Comparison of ENCODE assay signal across 13 cellular contexts in genomic region chr5:142542906-142543305, GRCh38.
DNase-seq lines count a peak whose midpoint lies in the region; ATAC-seq and TF ChIP-seq lines count a peak whose summit lies in the region.
"Had no signal": no experiment of that assay in that cellular context is flagged by ENCODE, and none has a peak within 500 bp of the region (broad histone marks: within the 10 kb centered on the region; RNA-seq: fewer than 3 reads in every experiment).

No MANE protein-coding gene starts in this region.

- peak overlapping the region; percentile 25 for H3K27ac Mint-ChIP-seq in HFFc6
- no peak overlapping the region for H3K27ac Mint-ChIP-seq in activated T-cell treated with anti-CD3 and anti-CD28 coated beads, Interleukin-2, amount 50 U/mL, for 24 hours

- peak overlapping the region in 1 of 5 donors; percentile 32 for H3K9ac ChIP-seq in subcutaneous abdominal adipose tissue (ENCODE audit: low read length in 5 of 5)

- TF ChIP-seq CTCF in HFFc6 (IDR thresholded peaks at IDR 0.05), result peak; percentile 51

- H3K9me3 Mint-ChIP-seq in HFFc6, result no peaks in the 10 kb centered on the region
- no peaks in the 10 kb centered on the region for H3K9me3 Mint-ChIP-seq in activated T-cell treated with anti-CD3 and anti-CD28 coated beads, Interleukin-2, amount 50 U/mL, for 24 hours
- H3K9me3 Mint-ChIP-seq: activated T-cell treated with anti-CD3 and anti-CD28 coated beads, Interleukin-2, amount 50 U/mL, for 4 hours had no signal

- DNase-seq in HFFc6 (peak; percentile 50), dedifferentiated amniotic fluid mesenchymal stem cell (ENCODE audit: extremely low spot score) (peak; percentile 22), left kidney (ENCODE audit: low read depth, low spot score) (peak; percentile 25), AML-193 (lab: John Stamatoyannopoulos, UW) (no peak)
- DNase-seq in activated T-cell treated with anti-CD3 and anti-CD28 coated beads, Interleukin-2, amount 50 U/mL, for 24 hours, result no peak
- DNase-seq in effector memory CD4-positive, alpha-beta T cell, result no peak
- DNase-seq: activated T-cell treated with anti-CD3 and anti-CD28 coated beads, Interleukin-2, amount 50 U/mL, for 4 hours; Calu3; caudate nucleus; NCI-H510A; SHP77 had no signal

- H3K4me3 Mint-ChIP-seq in HFFc6, result no peak overlapping the region
- H3K4me3 Mint-ChIP-seq in activated T-cell treated with anti-CD3 and anti-CD28 coated beads, Interleukin-2, amount 50 U/mL, for 24 hours, result no peak overlapping the region
- H3K4me3 Mint-ChIP-seq: activated T-cell treated with anti-CD3 and anti-CD28 coated beads, Interleukin-2, amount 50 U/mL, for 4 hours had no signal

- H3K27me3 ChIP-seq in subcutaneous abdominal adipose tissue (ENCODE audit: control insufficient read depth in 5 of 5, insufficient read depth in 4 of 5, low read length in 5 of 5), result no peaks in the 10 kb centered on the region
- H3K27me3 ChIP-seq in effector memory CD4-positive, alpha-beta T cell (replicated peaks; ENCODE audit: control insufficient read depth, insufficient read depth, low read length, poor library complexity, severe bottlenecking), result no peaks in the 10 kb centered on the region

- ATAC-seq in GM21390 (IDR thresholded peaks at IDR 0.05; ENCODE audit: unreplicated experiment), result no peak
- ATAC-seq: activated T-cell treated with anti-CD3 and anti-CD28 coated beads, Interleukin-2, amount 50 U/mL, for 4 hours had no signal

- H3K36me3 Mint-ChIP-seq in HFFc6 (ENCODE audit: low read depth), result no peaks in the 10 kb centered on the region
- no peaks in the 10 kb centered on the region for H3K36me3 Mint-ChIP-seq in activated T-cell treated with anti-CD3 and anti-CD28 coated beads, Interleukin-2, amount 50 U/mL, for 24 hours (ENCODE audit: low read depth)

- no peaks in the 10 kb centered on the region for H3K27me3 Mint-ChIP-seq in HFFc6 (ENCODE audit: insufficient read depth)
- no peaks in the 10 kb centered on the region for H3K27me3 Mint-ChIP-seq in activated T-cell treated with anti-CD3 and anti-CD28 coated beads, Interleukin-2, amount 50 U/mL, for 24 hours

- peaks cover 4 to 57% (median 41%) of the 10 kb centered on the region in 5 donors for H3K4me1 ChIP-seq in subcutaneous abdominal adipose tissue (ENCODE audit: control insufficient read depth in 5 of 5, insufficient read depth in 5 of 5, low read length in 5 of 5)
- H3K4me1 ChIP-seq in effector memory CD4-positive, alpha-beta T cell (ENCODE audit: control insufficient read depth, insufficient read depth, low read length, poor library complexity, severe bottlenecking), result no peaks in the 10 kb centered on the region

- H3K4me1 Mint-ChIP-seq in HFFc6 (ENCODE audit: low read depth), result peaks cover 77% of the 10 kb centered on the region
- peaks cover 6% of the 10 kb centered on the region for H3K4me1 Mint-ChIP-seq in activated T-cell treated with anti-CD3 and anti-CD28 coated beads, Interleukin-2, amount 50 U/mL, for 24 hours (ENCODE audit: low read depth)

- H3K9me3 ChIP-seq in subcutaneous abdominal adipose tissue (ENCODE audit: control insufficient read depth in 5 of 5, low read length in 5 of 5), result no peaks in the 10 kb centered on the region
- H3K9me3 ChIP-seq in effector memory CD4-positive, alpha-beta T cell (ENCODE audit: control insufficient read depth, low read length), result no peaks in the 10 kb centered on the region

- H3K36me3 ChIP-seq in subcutaneous abdominal adipose tissue (ENCODE audit: control insufficient read depth in 5 of 5, insufficient read depth in 5 of 5, low read length in 5 of 5), result no peaks in the 10 kb centered on the region
- H3K36me3 ChIP-seq in effector memory CD4-positive, alpha-beta T cell (ENCODE audit: control insufficient read depth, insufficient read depth, low read length), result no peaks in the 10 kb centered on the region

- no peak overlapping the region for H3K4me3 ChIP-seq in subcutaneous abdominal adipose tissue (ENCODE audit: low read depth in 1 of 5, low read length in 5 of 5)
- no peak overlapping the region for H3K4me3 ChIP-seq in effector memory CD4-positive, alpha-beta T cell (ENCODE audit: insufficient read depth, low read depth, low read length, poor library complexity, severe bottlenecking)

- H3K27ac ChIP-seq in subcutaneous abdominal adipose tissue (ENCODE audit: low read depth, low read length), result peak overlapping the region; percentile 73
- no peak overlapping the region for H3K27ac ChIP-seq in effector memory CD4-positive, alpha-beta T cell (ENCODE audit: insufficient read depth, low read length, poor library complexity, severe bottlenecking)

Comparison
In these comparisons a context has a peak if more than half of its experiments do, and no peak if none do; other contexts are left out.
1. DNase-seq: peak in HFFc6 (single experiment), dedifferentiated amniotic fluid mesenchymal stem cell (single experiment) and left kidney (single experiment); none in activated T-cell treated with anti-CD3 and anti-CD28 coated beads, Interleukin-2, amount 50 U/mL, for 24 hours (single experiment), effector memory CD4-positive, alpha-beta T cell (0 of 3) and AML-193 (0 of 2).